9 cellular contexts compared by ENCODE assay signal in the genomic region with DNA sequence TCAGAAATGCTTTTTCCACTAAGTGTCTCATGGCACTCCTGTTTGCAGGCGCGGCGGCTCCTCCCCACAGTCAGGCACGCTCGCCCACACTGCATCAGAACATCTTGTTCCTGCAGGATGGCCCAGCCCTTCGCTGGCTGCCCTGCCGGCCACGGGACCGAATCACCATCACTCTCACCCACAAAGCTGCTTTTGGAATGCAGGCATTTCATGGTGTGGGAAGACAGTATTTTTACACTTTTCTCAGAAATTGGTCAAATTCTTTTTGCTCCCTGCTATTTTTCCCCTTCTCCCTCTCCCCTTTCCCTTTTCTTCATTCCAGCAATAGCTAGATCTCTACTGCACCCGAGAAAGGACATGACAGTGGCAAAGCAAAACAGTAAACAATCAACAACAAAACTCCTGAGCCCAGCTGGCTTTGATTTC.
DNase-seq lines count a peak whose midpoint lies in the region; ATAC-seq and TF ChIP-seq lines count a peak whose summit lies in the region.
"Had no signal": no experiment of that assay in that cellular context is flagged by ENCODE, and none has a peak within 500 bp of the region (broad histone marks: within the 10 kb centered on the region; RNA-seq: fewer than 3 reads in every experiment).

No MANE protein-coding gene starts in this region.

- intact Hi-C loops in activated CD4-positive, alpha-beta T cell treated with anti-CD3 and anti-CD28 coated beads for 36 hours (cut with DNase I, micrococcal nuclease) = no loop called here
- intact Hi-C loops in Calu3 (cut with micrococcal nuclease; ENCODE audit: unreplicated experiment) = no loop called here
- intact Hi-C loops in activated naive CD4-positive, alpha-beta T cell treated with anti-CD3 and anti-CD28 coated beads for 36 hours (cut with micrococcal nuclease) = no loop called here

- no peaks in the 10 kb centered on the region for H3K9me3 Mint-ChIP-seq in activated CD4-positive, alpha-beta T cell treated with anti-CD3 and anti-CD28 coated beads for 36 hours (ENCODE audit: low read depth)
- peaks cover 3% of the 10 kb centered on the region for H3K9me3 Mint-ChIP-seq in Calu3 (ENCODE audit: low read depth, unreplicated experiment)
- no peaks in the 10 kb centered on the region for H3K9me3 Mint-ChIP-seq in activated naive CD4-positive, alpha-beta T cell treated with anti-CD3 and anti-CD28 coated beads for 36 hours
- H3K9me3 Mint-ChIP-seq: activated T-cell treated with anti-CD3 and anti-CD28 coated beads, Interleukin-2, amount 50 U/mL, for 24 hours had no signal

- no peak overlapping the region for H3K4me3 ChIP-seq in skin epidermis

- DNase-seq in GM03348 (ENCODE audit: low spot score) = peak; percentile 95
- peak; percentile 96 for DNase-seq in astrocyte of the hippocampus (ENCODE audit: low read depth, low spot score)
- peak; percentile 97 for DNase-seq in iris pigment epithelial cell (ENCODE audit: low read depth)
- no peak for DNase-seq in activated CD4-positive, alpha-beta T cell treated with anti-CD3 and anti-CD28 coated beads for 1 hour
- no peak for DNase-seq in activated CD4-positive, alpha-beta T cell treated with anti-CD3 and anti-CD28 coated beads for 36 hours
- DNase-seq in Calu3 = no peak
- DNase-seq in activated naive CD4-positive, alpha-beta T cell treated with anti-CD3 and anti-CD28 coated beads for 36 hours = no peak
- DNase-seq: activated T-cell treated with anti-CD3 and anti-CD28 coated beads, Interleukin-2, amount 50 U/mL, for 24 hours had no signal

- H3K4me3 Mint-ChIP-seq in activated CD4-positive, alpha-beta T cell treated with anti-CD3 and anti-CD28 coated beads for 36 hours = no peak overlapping the region
- no peak overlapping the region for H3K4me3 Mint-ChIP-seq in Calu3 (ENCODE audit: low read depth, unreplicated experiment)
- no peak overlapping the region for H3K4me3 Mint-ChIP-seq in activated naive CD4-positive, alpha-beta T cell treated with anti-CD3 and anti-CD28 coated beads for 36 hours
- H3K4me3 Mint-ChIP-seq: activated T-cell treated with anti-CD3 and anti-CD28 coated beads, Interleukin-2, amount 50 U/mL, for 24 hours had no signal

- no peak for ATAC-seq in activated CD4-positive, alpha-beta T cell treated with anti-CD3 and anti-CD28 coated beads for 36 hours

- H3K4me1 Mint-ChIP-seq in activated CD4-positive, alpha-beta T cell treated with anti-CD3 and anti-CD28 coated beads for 36 hours = no peaks in the 10 kb centered on the region
- H3K4me1 Mint-ChIP-seq in Calu3 (ENCODE audit: low read depth, unreplicated experiment) = peaks cover 40% of the 10 kb centered on the region
- H3K4me1 Mint-ChIP-seq in activated naive CD4-positive, alpha-beta T cell treated with anti-CD3 and anti-CD28 coated beads for 36 hours (ENCODE audit: low read depth) = no peaks in the 10 kb centered on the region

- TF ChIP-seq CTCF in Calu3 (IDR thresholded peaks at IDR 0.05; ENCODE audit: unreplicated experiment) = no peak

- H3K36me3 Mint-ChIP-seq in activated CD4-positive, alpha-beta T cell treated with anti-CD3 and anti-CD28 coated beads for 36 hours (ENCODE audit: low read depth) = no peaks in the 10 kb centered on the region
- peaks cover 2% of the 10 kb centered on the region for H3K36me3 Mint-ChIP-seq in Calu3 (ENCODE audit: insufficient read depth, unreplicated experiment)
- H3K36me3 Mint-ChIP-seq in activated naive CD4-positive, alpha-beta T cell treated with anti-CD3 and anti-CD28 coated beads for 36 hours (ENCODE audit: low read depth) = no peaks in the 10 kb centered on the region

- H3K27ac Mint-ChIP-seq in activated CD4-positive, alpha-beta T cell treated with anti-CD3 and anti-CD28 coated beads for 36 hours = no peak overlapping the region
- no peak overlapping the region for H3K27ac Mint-ChIP-seq in Calu3 (ENCODE audit: unreplicated experiment)
- H3K27ac Mint-ChIP-seq in activated naive CD4-positive, alpha-beta T cell treated with anti-CD3 and anti-CD28 coated beads for 36 hours = no peak overlapping the region
- H3K27ac Mint-ChIP-seq: activated T-cell treated with anti-CD3 and anti-CD28 coated beads, Interleukin-2, amount 50 U/mL, for 24 hours had no signal

- no TSS peak for BruUV-seq in Calu3 (replicated peaks; lab: Mats Ljungman, UMichigan)

- POLR2A ChIA-PET in activated CD4-positive, alpha-beta T cell treated with anti-CD3 and anti-CD28 coated beads for 36 hours (lab: Charles Lee) = no interaction called here

- CTCF ChIA-PET in activated CD4-positive, alpha-beta T cell treated with anti-CD3 and anti-CD28 coated beads for 36 hours (lab: Charles Lee) = no interaction called here
- CTCF ChIA-PET in Calu3 (lab: Charles Lee) = interaction anchor here (0.7 kb wide), 1 partner anchor 541 kb away, joined by 3 read pairs; no protein-coding TSS in a partner anchor
- CTCF ChIA-PET in activated naive CD4-positive, alpha-beta T cell treated with anti-CD3 and anti-CD28 coated beads for 36 hours (lab: Charles Lee) = no interaction called here

- H3K27ac ChIP-seq in skin epidermis = peak overlapping the region in 16 of 21 experiments; percentile 11 to 90 (median 67)

- H3K27me3 Mint-ChIP-seq in activated CD4-positive, alpha-beta T cell treated with anti-CD3 and anti-CD28 coated beads for 36 hours = peaks cover 6% of the 10 kb centered on the region
- H3K27me3 Mint-ChIP-seq in Calu3 (ENCODE audit: unreplicated experiment) = no peaks in the 10 kb centered on the region
- peaks cover 10% of the 10 kb centered on the region for H3K27me3 Mint-ChIP-seq in activated naive CD4-positive, alpha-beta T cell treated with anti-CD3 and anti-CD28 coated beads for 36 hours (ENCODE audit: low read depth)

Comparison
In these comparisons a context has a peak if more than half of its experiments do, and no peak if none do; other contexts are left out.
1. DNase-seq: peak in GM03348 (single experiment), astrocyte of the hippocampus (single experiment) and iris pigment epithelial cell (single experiment); none in activated CD4-positive, alpha-beta T cell treated with anti-CD3 and anti-CD28 coated beads for 1 hour (single experiment), activated CD4-positive, alpha-beta T cell treated with anti-CD3 and anti-CD28 coated beads for 36 hours (single experiment), Calu3 (single experiment) and activated naive CD4-positive, alpha-beta T cell treated with anti-CD3 and anti-CD28 coated beads for 36 hours (single experiment).